ENCODE assay signal across 8 cellular contexts in genomic region chr1:240783728-240784137, GRCh38.
DNase-seq lines count a peak whose midpoint lies in the region; ATAC-seq, FAIRE-seq and TF ChIP-seq lines count a peak whose summit lies in the region.
"Not testable (repeated sequence)": the region's sequence is repeated elsewhere in the genome, so short reads cannot be mapped to it uniquely, and the experiment has no call there.

No MANE protein-coding gene starts in this region.

- H3K9me3 ChIP-seq in IMR-90 (ENCODE audit: control insufficient read depth, insufficient read depth, low read length); RWPE2 (ENCODE audit: severe bottlenecking); small intestine (ENCODE audit: control insufficient read depth, low read depth): not testable (repeated sequence)

- H2AK5ac ChIP-seq in IMR-90 (ENCODE audit: low read depth, low read length) = not testable (repeated sequence)

- H3K14ac ChIP-seq in IMR-90 (replicated peaks; ENCODE audit: low read depth, low read length) = not testable (repeated sequence)

- TF ChIP-seq POLR2A in IMR-90 (IDR thresholded peaks at IDR 0.05; ENCODE audit: low read depth, low read length) = not testable (repeated sequence)

- 0 out of 2 replicates have a peak overlapping the region, but pooled peaks have one; percentile 35 for H2BK20ac ChIP-seq in IMR-90 (ENCODE audit: low read depth, low read length)

- H2BK15ac ChIP-seq in IMR-90 (ENCODE audit: low read depth, low read length) = not testable (repeated sequence)

- H2BK120ac ChIP-seq in IMR-90 (ENCODE audit: low read depth, low read length) = peak overlapping the region; percentile 48; the same call in 1 of the 2 replicates

- not testable (repeated sequence) for H3K4me1 ChIP-seq in IMR-90 (ENCODE audit: control insufficient read depth, insufficient read depth, low read length); RWPE2 (ENCODE audit: insufficient read depth, poor library complexity, severe bottlenecking); small intestine (ENCODE audit: control insufficient read depth in 2 of 2, insufficient read depth in 1 of 2, low read depth in 1 of 2, low read length in 1 of 2)

- not testable (repeated sequence) for H2BK5ac ChIP-seq in IMR-90 (ENCODE audit: low read depth, low read length, poor library complexity, severe bottlenecking)

- not testable (repeated sequence) for H4K91ac ChIP-seq in IMR-90 (ENCODE audit: insufficient read depth, low read depth, low read length)

- not testable (repeated sequence) for H3K9me1 ChIP-seq in IMR-90 (ENCODE audit: insufficient read depth, low read length)

- not testable (repeated sequence) for H3K27ac ChIP-seq in IMR-90 (ENCODE audit: insufficient read depth, low read length); small intestine (ENCODE audit: low read depth in 1 of 2, low read length in 1 of 2)
- H3K27ac ChIP-seq in RWPE2 (ENCODE audit: poor library complexity, severe bottlenecking) (peak overlapping the region; percentile 67), epithelial cell of prostate (peak overlapping the region; percentile 62)

- H4K20me1 ChIP-seq in IMR-90 (ENCODE audit: insufficient read depth, low read length) = not testable (repeated sequence)

- not testable (repeated sequence) for H3K79me1 ChIP-seq in IMR-90 (ENCODE audit: low read depth in 1 of 2, low read length in 2 of 2)

- not testable (repeated sequence) for H3K56ac ChIP-seq in IMR-90 (ENCODE audit: extremely low read depth, insufficient read depth, low read length)

- intact Hi-C loops in IMR-90 (cut with micrococcal nuclease) = not testable (repeated sequence)

- H4K5ac ChIP-seq in IMR-90 (ENCODE audit: low read depth, low read length) = not testable (repeated sequence)

- dilution Hi-C loops in IMR-90 (cut with HindIII; ENCODE audit: low sequenced_read_pairs, unreplicated experiment) = not testable (repeated sequence)

- not testable (repeated sequence) for FAIRE-seq in small intestine (lab: Jason Lieb, UNC)

- DNase-seq in A172 (ENCODE audit: low spot score) (peak; percentile 62), DMS53 treated with DMSO at 0.1 percent for 48 hours (lab: John Stamatoyannopoulos, UW; ENCODE audit: unreplicated experiment) (peak; percentile 90), NCI-H2081 (lab: John Stamatoyannopoulos, UW) (peak; percentile 13 to 78), NCI-H748 treated with DMSO at 0.1 percent for 48 hours (lab: John Stamatoyannopoulos, UW) (peak; percentile 65), RWPE2 (ENCODE audit: low spot score) (peak; percentile 40), epithelial cell of prostate (ENCODE audit: low read depth, low spot score) (peak; percentile 69), small intestine (peak; percentile 89)
- DNase-seq in IMR-90 = not testable (repeated sequence)

- WGBS in IMR-90 (ENCODE audit: extremely low coverage in 2 of 2, insufficient read length in 1 of 2), 2 experiments = no CpG with 5 or more reads among the region's 7 CpGs
- 14 to 70% (median 42%) methylated on average over 6 to 7 of the region's 7 CpGs for WGBS in small intestine, 3 donors

- not testable (repeated sequence) for H3K4ac ChIP-seq in IMR-90 (ENCODE audit: low read depth, low read length)

- not testable (repeated sequence) for H3K36me3 ChIP-seq in IMR-90 (ENCODE audit: control insufficient read depth, insufficient read depth, low read length); RWPE2 (ENCODE audit: low read depth); small intestine (ENCODE audit: control insufficient read depth in 2 of 2, insufficient read depth in 2 of 2, low read length in 2 of 2)

- not testable (repeated sequence) for H3K23ac ChIP-seq in IMR-90 (ENCODE audit: low read depth, low read length)

- BruUV-seq in IMR-90 (replicated peaks; lab: Mats Ljungman, UMichigan) = not testable (repeated sequence)

- H2AFZ ChIP-seq in IMR-90 (replicated peaks; ENCODE audit: low read length, poor library complexity) = not testable (repeated sequence)

- not testable (repeated sequence) for H3K4me3 ChIP-seq in IMR-90 (ENCODE audit: insufficient read depth, low read depth, low read length); RWPE2 (ENCODE audit: severe bottlenecking)
- peak overlapping the region in 1 of 2 donors; percentile 33 for H3K4me3 ChIP-seq in small intestine (ENCODE audit: low read depth in 1 of 2, low read length in 2 of 2)

- not testable (repeated sequence) for H3K4me2 ChIP-seq in IMR-90 (ENCODE audit: low read depth, low read length)

- peak overlapping the region; percentile 38; the same call in 1 of the 2 replicates for H3K18ac ChIP-seq in IMR-90 (ENCODE audit: low read depth, low read length)

- not testable (repeated sequence) for ATAC-seq in IMR-90 (ENCODE audit: low read depth)
- peak; percentile 99 for ATAC-seq in RWPE2 (ENCODE audit: low read depth)

- in situ Hi-C loops in IMR-90 (cut with MboI; ENCODE audit: low sequenced_read_pairs) = not testable (repeated sequence)

- not testable (repeated sequence) for TF ChIP-seq CTCF in IMR-90 (conservative IDR thresholded peaks at IDR 0.05; ENCODE audit: low read depth, low read length); RWPE2 (IDR thresholded peaks at IDR 0.05; ENCODE audit: poor library complexity, severe bottlenecking)

- CTCF ChIA-PET in IMR-90 (lab: Yijun Ruan, JAX) = interaction anchor here (0.7 kb wide), 2 partner anchors 18 to 810 kb away, joined by 3 read pairs; no protein-coding TSS in a partner anchor

- H3K27me3 ChIP-seq in IMR-90 (ENCODE audit: control insufficient read depth, insufficient read depth, low read length); RWPE2 (ENCODE audit: insufficient read depth, poor library complexity, severe bottlenecking); small intestine (ENCODE audit: control insufficient read depth in 2 of 2, insufficient read depth in 2 of 2, low read length in 2 of 2): not testable (repeated sequence)

- not testable (repeated sequence) for H4K8ac ChIP-seq in IMR-90 (ENCODE audit: low read depth in 2 of 2, low read length in 2 of 2)

- POLR2A ChIA-PET in IMR-90 (lab: Charles Lee; ENCODE audit: unreplicated experiment) = interaction anchor here (0.7 kb wide), 1 partner anchor 20 kb away, joined by 3 read pairs; no protein-coding TSS in a partner anchor

- not testable (repeated sequence) for H3K9ac ChIP-seq in IMR-90 (ENCODE audit: low read depth, low read length)

- not testable (repeated sequence) for TF ChIP-seq RAD21 in IMR-90 (IDR thresholded peaks at IDR 0.05; ENCODE audit: low read length)

- H2AK9ac ChIP-seq in IMR-90 (replicated peaks; ENCODE audit: low read depth, low read length, poor library complexity) = not testable (repeated sequence)
